10 cellular contexts compared by ENCODE assay signal in the genomic region with DNA sequence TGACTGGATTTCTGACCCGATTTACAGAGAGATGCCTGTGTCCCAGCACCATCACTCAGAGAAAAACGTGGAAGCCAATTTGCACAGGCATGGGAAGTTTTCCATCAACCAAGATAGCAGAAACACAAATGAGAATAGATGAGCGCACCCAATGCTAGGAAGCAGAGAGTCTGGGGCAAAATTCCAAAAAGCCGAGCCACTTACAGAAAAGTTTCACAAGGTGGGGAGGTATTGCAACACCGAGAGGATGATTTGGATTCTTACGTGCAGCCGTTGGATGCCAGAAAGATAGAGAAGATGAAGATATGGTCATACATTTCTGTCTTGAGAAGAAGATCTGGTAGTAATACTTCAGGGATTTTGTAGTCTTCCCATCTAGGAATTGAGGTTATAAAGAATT. TPM values are rescaled to one million over a fixed set of nuclear protein-coding genes. Genes with fewer than 3 reads are reported as not detected.
"Had no signal": no experiment of that assay in that cellular context is flagged by ENCODE, and none has a peak within 500 bp of the region (broad histone marks: within the 10 kb centered on the region; RNA-seq: fewer than 3 reads in every experiment).

No MANE protein-coding gene starts in this region.

- H3K4me3 ChIP-seq: GM23338, K562 had no signal

- H3K27ac ChIP-seq: HL-60 had no signal

- H3K27ac Mint-ChIP-seq: GM23338, H9, HFFc6 had no signal

- H3K4me3 Mint-ChIP-seq: GM23338, H9, HFFc6 had no signal

- H2AFZ ChIP-seq: GM23338 had no signal

- FAIRE-seq: H1, H54, K562 had no signal

- ATAC-seq: GM23338, HCT116, K562 had no signal

- H3K4me2 ChIP-seq: GM23338 had no signal

- DNase-seq: H9, HFFc6, IMR-90, KG1 had no signal

RNA-seq across cellular contexts. Expression of a gene that starts 57.4 kb away (rescaled TPM):
- total RNA-seq: HFFc6, IMR-90, K562 had no signal
- polyA plus RNA-seq: GM23338, IMR-90, K562 had no signal
